In genomic region chr16:9847146-9847545, GRCh38 we compare ENCODE assay signal across 1 cellular context.
TF ChIP-seq lines count a peak whose summit lies in the region.

No MANE protein-coding gene starts in this region.

TF ChIP-seq in HepG2, 621 proteins besides CTCF, POLR2A, EP300 and RAD21:
- TF ChIP-seq TOE1 (CRISPR knock-in tag; IDR thresholded peaks at IDR 0.05) (no peak), GMEB2 (CRISPR knock-in tag; IDR thresholded peaks at IDR 0.05; ENCODE audit: low read depth) (no peak), ZNF609 (CRISPR knock-in tag; IDR thresholded peaks at IDR 0.05; ENCODE audit: borderline replicate concordance) (no peak), NR0B2 (CRISPR knock-in tag; IDR thresholded peaks at IDR 0.05) (no peak), ATF2 (CRISPR knock-in tag; IDR thresholded peaks at IDR 0.05) (no peak), ATAD3A (CRISPR knock-in tag; IDR thresholded peaks at IDR 0.05) (no peak), GPN1 (CRISPR knock-in tag; IDR thresholded peaks at IDR 0.05; ENCODE audit: borderline replicate concordance) (no peak)
